Comparison of ENCODE assay signal across 9 cellular contexts in the genomic region with DNA sequence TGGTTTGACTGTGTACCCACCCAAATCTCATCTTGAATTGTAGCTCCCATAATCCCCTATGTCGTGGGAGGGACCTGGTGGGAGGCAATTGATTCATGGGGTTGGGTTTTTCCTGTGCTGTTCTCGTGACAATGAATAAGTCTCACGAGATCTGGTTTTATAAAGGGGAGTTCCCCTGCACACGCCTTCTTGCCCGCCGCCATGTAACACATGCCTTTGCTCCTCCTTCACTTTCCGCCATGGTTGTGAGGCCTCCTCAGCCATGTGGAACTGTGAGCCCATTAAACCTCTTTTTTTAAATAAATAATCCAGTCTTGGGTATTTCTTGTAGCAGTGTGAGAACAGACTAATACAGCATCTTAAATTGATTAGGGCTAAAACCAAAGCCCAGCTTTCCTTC.
"Had no signal": no experiment of that assay in that cellular context is flagged by ENCODE, and none has a peak within 500 bp of the region (broad histone marks: within the 10 kb centered on the region; RNA-seq: fewer than 3 reads in every experiment).

No MANE protein-coding gene starts in this region.

- ATAC-seq: GM23338, HepG2 had no signal

- FAIRE-seq: H1, H54, HepG2 had no signal

- H3K4me3 ChIP-seq: GM23338 had no signal

- H3K27me3 Mint-ChIP-seq: IgD-negative memory B cell had no signal

- H3K4me2 ChIP-seq: GM23338 had no signal

- H3K4me3 Mint-ChIP-seq: GM23338, H9, HFFc6, IgD-negative memory B cell had no signal

- DNase-seq: H9, HCEC 1CT, HFFc6 had no signal

- H2AFZ ChIP-seq: GM23338 had no signal

- H3K4me1 Mint-ChIP-seq: GM23338, IgD-negative memory B cell had no signal

- H3K9me3 Mint-ChIP-seq: IgD-negative memory B cell had no signal

- H3K27ac ChIP-seq: HL-60 had no signal

- H3K27ac Mint-ChIP-seq: GM23338, H9, HFFc6, IgD-negative memory B cell had no signal
